In the genomic region with DNA sequence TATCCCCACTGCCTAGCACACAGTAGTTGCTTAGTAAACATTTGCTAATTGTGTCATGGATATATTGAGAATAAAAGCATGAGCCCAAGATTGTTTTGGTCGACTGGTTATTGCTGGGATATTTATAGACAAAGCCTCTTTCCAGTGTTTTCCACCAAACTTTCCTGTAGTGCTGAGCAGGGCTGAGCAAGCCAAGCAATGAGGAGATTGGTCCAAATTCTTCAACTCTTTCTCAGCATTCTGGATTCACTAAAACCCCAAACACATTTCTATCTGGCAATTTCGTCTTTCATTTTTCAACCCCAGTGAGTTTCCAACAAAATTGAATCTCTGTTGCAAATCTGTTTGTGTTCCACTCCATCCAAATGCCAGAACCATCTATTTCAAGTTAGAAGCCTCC, we compare ENCODE assay signal across 20 cellular contexts. TPM values are rescaled to one million over a fixed set of nuclear protein-coding genes. Genes with fewer than 3 reads are reported as not detected.
A peak's percentile ranks its signal among the peaks of the same experiment; 100 is the strongest.
DNase-seq lines count a peak whose midpoint lies in the region; ATAC-seq, FAIRE-seq and TF ChIP-seq lines count a peak whose summit lies in the region.
"Had no signal": no experiment of that assay in that cellular context is flagged by ENCODE, and none has a peak within 500 bp of the region (broad histone marks: within the 10 kb centered on the region; RNA-seq: fewer than 3 reads in every experiment).

No MANE protein-coding gene starts in this region.

- H3K27ac ChIP-seq in thoracic aorta (peak overlapping the region; percentile 2 to 56), upper lobe of right lung (no peak overlapping the region), heart left ventricle (peak overlapping the region in 1 of 12 donors; percentile 78)
- H3K27ac ChIP-seq: BLaER1, HL-60, RWPE1, SJSA1 had no signal

- H3K36me3 ChIP-seq in thoracic aorta (no peaks in the 10 kb centered on the region), upper lobe of right lung (no peaks in the 10 kb centered on the region), heart left ventricle (no peaks in the 10 kb centered on the region)
- H3K36me3 ChIP-seq: BLaER1, SJSA1 had no signal

- TF ChIP-seq CTCF in thoracic aorta (IDR thresholded peaks at IDR 0.05): no peak
- no peak for TF ChIP-seq CTCF in upper lobe of right lung (IDR thresholded peaks at IDR 0.05)
- no peak for TF ChIP-seq CTCF in heart left ventricle (IDR thresholded peaks at IDR 0.05)

- DNase-seq in GM03348 (ENCODE audit: low spot score): peak; percentile 34
- DNase-seq in dedifferentiated amniotic fluid mesenchymal stem cell (ENCODE audit: extremely low spot score): peak; percentile 16
- DNase-seq in medulla oblongata (ENCODE audit: extremely low spot score): peak; percentile 30
- DNase-seq in thoracic aorta (ENCODE audit: low spot score): no peak
- no peak for DNase-seq in DMS79 treated with DMSO at 0.1 percent for 48 hours (lab: John Stamatoyannopoulos, UW)
- no peak for DNase-seq in upper lobe of right lung
- no peak for DNase-seq in heart left ventricle
- DNase-seq in GM12892 (ENCODE audit: insufficient read length): no peak
- DNase-seq: DMS 273 treated with DMSO at 0.1 percent for 48 hours; NCI-H1048; NCI-H345; NCI-H526 treated with DMSO at 0.1 percent for 48 hours; NK-92 treated with Interleukin-12 subunit alpha and Interleukin-12 subunit beta, amount 100 ng/mL, for 24 hours; OCI-M1 had no signal

- intact Hi-C loops in upper lobe of right lung (cut with DNase I) (no loop called here), heart left ventricle (cut with DNase I) (no loop called here)

- peaks cover 0 to 6% of the 10 kb centered on the region in 2 donors for H3K4me1 ChIP-seq in thoracic aorta (ENCODE audit: control insufficient read depth in 1 of 2, low read depth in 2 of 2)
- H3K4me1 ChIP-seq in upper lobe of right lung: peaks cover 4% of the 10 kb centered on the region
- no peaks in the 10 kb centered on the region for H3K4me1 ChIP-seq in heart left ventricle
- H3K4me1 ChIP-seq: BLaER1, SJSA1 had no signal

- no peak for FAIRE-seq in GM12892 (lab: Jason Lieb, UNC)
- FAIRE-seq: GM18507, K562 had no signal

- WGBS in heart left ventricle, 4 donors: 49 to 73% (median 57%) methylated on average over 2 of the region's 2 CpGs

- H3K9me3 ChIP-seq in thoracic aorta (no peaks in the 10 kb centered on the region), upper lobe of right lung (no peaks in the 10 kb centered on the region), heart left ventricle (no peaks in the 10 kb centered on the region)
- H3K9me3 ChIP-seq: BLaER1, SJSA1 had no signal

- TF ChIP-seq POLR2A in heart left ventricle (IDR thresholded peaks at IDR 0.05) (no peak), GM12892 (IDR thresholded peaks at IDR 0.05; ENCODE audit: low read depth, low read length) (no peak)

- H3K27me3 ChIP-seq in thoracic aorta (replicated peaks; ENCODE audit: insufficient read depth) (no peaks in the 10 kb centered on the region), upper lobe of right lung (no peaks in the 10 kb centered on the region), heart left ventricle (no peaks in the 10 kb centered on the region)
- H3K27me3 ChIP-seq: BLaER1, SJSA1 had no signal

- no peak overlapping the region for H3K4me3 ChIP-seq in thoracic aorta
- H3K4me3 ChIP-seq in upper lobe of right lung: no peak overlapping the region
- H3K4me3 ChIP-seq in heart left ventricle: no peak overlapping the region
- H3K4me3 ChIP-seq: BLaER1, K562, SJSA1 had no signal

- ATAC-seq in thoracic aorta (ENCODE audit: insufficient number of reproducible peaks, low FRiP score, low read depth) (no peak), upper lobe of right lung (no peak), heart left ventricle (no peak)
- ATAC-seq: K562 had no signal

RNA-seq across cellular contexts. Expression of gene TARS1, which starts 31.9 kb away (rescaled TPM):
- 10 to 100 TPM; 41.2 to 74.1 TPM for total RNA-seq in thoracic aorta
- 92.5 TPM for total RNA-seq in upper lobe of right lung
- 10 to 100 TPM; 58.1 to 79.7 (median 71.9) TPM for total RNA-seq in heart left ventricle
- 10 to 100 TPM; 65.5 to 91.0 TPM for polyA plus RNA-seq in heart left ventricle
- polyA plus RNA-seq in GM12892 (2012; ENCODE audit: missing spikeins): 135 TPM

Comparison
In these comparisons a context has a peak if more than half of its experiments do, and no peak if none do; other contexts are left out.
1. DNase-seq: peak in GM03348 (single experiment), dedifferentiated amniotic fluid mesenchymal stem cell (single experiment) and medulla oblongata (single experiment); none in thoracic aorta (single experiment), DMS79 treated with DMSO at 0.1 percent for 48 hours (single experiment), upper lobe of right lung (single experiment), heart left ventricle (0 of 5) and GM12892 (single experiment).